Comparison of ENCODE assay signal across 36 cellular contexts in the genomic region with DNA sequence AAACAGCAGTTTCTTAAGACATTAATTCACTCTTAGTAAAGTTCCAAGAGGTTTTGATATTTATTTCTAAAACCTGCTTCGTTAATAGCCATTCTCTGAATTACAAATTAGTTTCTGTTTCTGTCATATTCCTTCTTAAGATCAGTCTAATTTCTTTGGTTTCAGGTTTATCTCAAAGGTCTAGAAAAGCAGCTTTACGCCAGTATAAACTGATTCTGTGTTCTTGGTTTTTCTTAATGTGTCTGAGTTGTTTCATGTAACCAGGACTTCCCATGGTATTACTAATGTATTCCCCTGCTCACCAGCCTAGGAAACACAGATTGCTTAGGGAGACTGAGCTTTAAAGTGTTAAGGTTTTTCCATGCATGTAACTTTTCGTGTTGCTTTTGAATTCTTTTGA. TPM values are rescaled to one million over a fixed set of nuclear protein-coding genes. Genes with fewer than 3 reads are reported as not detected.
DNase-seq lines count a peak whose midpoint lies in the region; ATAC-seq, FAIRE-seq and TF ChIP-seq lines count a peak whose summit lies in the region.
"Had no signal": no experiment of that assay in that cellular context is flagged by ENCODE, and none has a peak within 500 bp of the region (broad histone marks: within the 10 kb centered on the region; RNA-seq: fewer than 3 reads in every experiment).

No MANE protein-coding gene starts in this region.

- no peaks in the 10 kb centered on the region for H3K79me2 ChIP-seq in mammary epithelial cell (ENCODE audit: insufficient read depth, low read length)

- BruUV-seq in mammary epithelial cell (replicated peaks; lab: Mats Ljungman, UMichigan) = no TSS peak
- no TSS peak for BruUV-seq in MCF 10A (replicated peaks; lab: Mats Ljungman, UMichigan)

- H2AFZ ChIP-seq in mammary epithelial cell (ENCODE audit: low read depth, low read length) = peak overlapping the region; percentile 4

- H3K4me1 Mint-ChIP-seq in MCF 10A (ENCODE audit: insufficient read depth, unreplicated experiment) = no peaks in the 10 kb centered on the region
- H3K4me1 Mint-ChIP-seq: activated CD4-positive, alpha-beta T cell treated with anti-CD3 and anti-CD28 coated beads, Interleukin-2, amount 10 ng/mL, durations not matched to agents 24 days and 14 days; activated naive CD8-positive, alpha-beta T cell treated with anti-CD3 and anti-CD28 coated beads, Interleukin-2, amount 10 ng/mL, durations not matched to agents 7 days and 5 days had no signal

- H3K9ac ChIP-seq in mammary epithelial cell (ENCODE audit: insufficient read depth, low read length) = no peak overlapping the region

- no peaks in the 10 kb centered on the region for H3K9me3 ChIP-seq in mammary epithelial cell (replicated peaks; ENCODE audit: insufficient read depth, low read length)
- H3K9me3 ChIP-seq in thoracic aorta = no peaks in the 10 kb centered on the region
- H3K9me3 ChIP-seq: left ventricle myocardium inferior had no signal

- intact Hi-C loops in mammary epithelial cell (cut with micrococcal nuclease) (no loop called here), MCF 10A (cut with micrococcal nuclease) (no loop called here)

- no peaks in the 10 kb centered on the region for H4K20me1 ChIP-seq in mammary epithelial cell (ENCODE audit: insufficient read depth, low read length)

- dilution Hi-C loops in mammary epithelial cell (cut with HindIII; ENCODE audit: low sequenced_read_pairs) = no loop called here

- H3K4me3 ChIP-seq in mammary epithelial cell (replicated peaks in 1 of 3; ENCODE audit: insufficient read depth in 1 of 3, low read depth in 2 of 3, low read length in 3 of 3) (no peak overlapping the region), bronchial epithelial cell (ENCODE audit: low read depth, low read length) (no peak overlapping the region), thoracic aorta (no peak overlapping the region)
- H3K4me3 ChIP-seq: left ventricle myocardium inferior, MG63, SJCRH30 had no signal

- TF ChIP-seq CTCF in mammary epithelial cell (conservative IDR thresholded peaks at IDR 0.05 in 1 of 2, IDR thresholded peaks at IDR 0.05 in 1 of 2; ENCODE audit: extremely low read depth in 1 of 2, insufficient read depth in 1 of 2, low read depth in 1 of 2, low read length in 2 of 2) = no peak
- TF ChIP-seq CTCF in MCF 10A (IDR thresholded peaks at IDR 0.05; ENCODE audit: unreplicated experiment) = no peak
- TF ChIP-seq CTCF in bronchial epithelial cell (IDR thresholded peaks at IDR 0.05; ENCODE audit: insufficient read depth, low read length, severe bottlenecking) = no peak
- no peak for TF ChIP-seq CTCF in thoracic aorta (IDR thresholded peaks at IDR 0.05)

- H3K4me1 ChIP-seq in mammary epithelial cell (ENCODE audit: insufficient read depth, low read length) = peaks cover 27% of the 10 kb centered on the region
- peaks cover 6 to 15% of the 10 kb centered on the region in 2 donors for H3K4me1 ChIP-seq in thoracic aorta (ENCODE audit: control insufficient read depth in 1 of 2, low read depth in 2 of 2)
- H3K4me1 ChIP-seq: left ventricle myocardium inferior had no signal

- peak; percentile 79 for FAIRE-seq in GM19239 (lab: Jason Lieb, UNC)
- no peak for FAIRE-seq in bronchial epithelial cell (lab: Jason Lieb, UNC)
- FAIRE-seq: astrocyte, G401.6, H54, islet of Langerhans had no signal

- in situ Hi-C loops in mammary epithelial cell (cut with MboI; ENCODE audit: low sequenced_read_pairs in 2 of 2) = no loop called here

- no peaks in the 10 kb centered on the region for H3K36me3 ChIP-seq in mammary epithelial cell (ENCODE audit: insufficient read depth, low read length)
- H3K36me3 ChIP-seq in bronchial epithelial cell (ENCODE audit: control insufficient read depth, insufficient read depth, low read length) = no peaks in the 10 kb centered on the region
- H3K36me3 ChIP-seq in thoracic aorta = no peaks in the 10 kb centered on the region
- H3K36me3 ChIP-seq: left ventricle myocardium inferior, MG63, SJCRH30 had no signal

- no peaks in the 10 kb centered on the region for H3K9me3 Mint-ChIP-seq in MCF 10A (ENCODE audit: unreplicated experiment)
- H3K9me3 Mint-ChIP-seq: activated CD4-positive, alpha-beta T cell treated with anti-CD3 and anti-CD28 coated beads, Interleukin-2, amount 10 ng/mL, durations not matched to agents 24 days and 14 days had no signal

- 37% methylated on average over 3 of the region's 3 CpGs for WGBS in mammary epithelial cell (ENCODE audit: low coverage, missing lambda C conversion rate)

- ATAC-seq in thoracic aorta (ENCODE audit: insufficient number of reproducible peaks, low FRiP score, low read depth) = no peak
- ATAC-seq: right cardiac atrium had no signal

- POLR2A ChIA-PET in MCF 10A (lab: Yijun Ruan, JAX) = interaction anchor here (2.8 to 3.1 kb wide), 2 partner anchors 28 to 74 kb away, joined by 16 to 20 read pairs; a partner anchor contains a TSS

- no peaks in the 10 kb centered on the region for H3K27me3 Mint-ChIP-seq in MCF 10A (ENCODE audit: insufficient read depth, unreplicated experiment)
- H3K27me3 Mint-ChIP-seq: activated CD4-positive, alpha-beta T cell treated with anti-CD3 and anti-CD28 coated beads, Interleukin-2, amount 10 ng/mL, durations not matched to agents 24 days and 14 days had no signal

- H3K27ac Mint-ChIP-seq in MCF 10A (ENCODE audit: low read depth, unreplicated experiment) = no peak overlapping the region
- H3K27ac Mint-ChIP-seq: activated CD4-positive, alpha-beta T cell treated with anti-CD3 and anti-CD28 coated beads, Interleukin-2, amount 10 ng/mL, durations not matched to agents 24 days and 14 days; activated naive CD8-positive, alpha-beta T cell treated with anti-CD3 and anti-CD28 coated beads, Interleukin-2, amount 10 ng/mL, durations not matched to agents 7 days and 5 days had no signal

- no peak overlapping the region for H3K4me3 Mint-ChIP-seq in MCF 10A (ENCODE audit: unreplicated experiment)
- H3K4me3 Mint-ChIP-seq: activated CD4-positive, alpha-beta T cell treated with anti-CD3 and anti-CD28 coated beads, Interleukin-2, amount 10 ng/mL, durations not matched to agents 24 days and 14 days; activated naive CD8-positive, alpha-beta T cell treated with anti-CD3 and anti-CD28 coated beads, Interleukin-2, amount 10 ng/mL, durations not matched to agents 7 days and 5 days had no signal

- H3K36me3 Mint-ChIP-seq in MCF 10A (ENCODE audit: insufficient read depth, unreplicated experiment) = no peaks in the 10 kb centered on the region

- DNase-seq in mammary epithelial cell (no peak), MCF 10A (ENCODE audit: unreplicated experiment) (no peak), GM19239 (ENCODE audit: insufficient read length, low spot score) (no peak), bronchial epithelial cell (ENCODE audit: low read depth) (peak; percentile 35), thoracic aorta (ENCODE audit: low spot score) (no peak), germinal center (ENCODE audit: low spot score) (no peak), hippocampal formation (lab: John Stamatoyannopoulos, UW) (no peak), NCI-H187 (lab: John Stamatoyannopoulos, UW) (no peak)
- DNase-seq: activated CD4-positive, alpha-beta T cell treated with anti-CD3 and anti-CD28 coated beads, Interleukin-2, amount 10 ng/mL, durations not matched to agents 24 days and 14 days; COR-L47; cortex of kidney; DMS53; effector memory CD4-positive, alpha-beta T cell; KG1; left ventricle myocardium inferior; MG63; NCI-H1105; NCI-H187 treated with DMSO at 0.1 percent for 48 hours; NCI-H2171; NCI-H510A treated with DMSO at 0.1 percent for 48 hours; right cardiac atrium; SJCRH30; stimulated activated CD4-positive, alpha-beta T cell treated with anti-CD3 and anti-CD28 coated beads, Interleukin-2, amount 100 ng/mL, for 24 hours; stimulated activated CD8-positive, alpha-beta memory T cell treated with anti-CD3 and anti-CD28 coated beads, Interleukin-4, amount 100 ng/mL, for 48 hours; T-helper 9 cell had no signal

- H3K27me3 ChIP-seq in mammary epithelial cell (ENCODE audit: insufficient read depth, low read length) (no peaks in the 10 kb centered on the region), bronchial epithelial cell (ENCODE audit: control insufficient read depth, insufficient read depth, low read length) (no peaks in the 10 kb centered on the region), thoracic aorta (replicated peaks; ENCODE audit: insufficient read depth) (no peaks in the 10 kb centered on the region)
- H3K27me3 ChIP-seq: MG63, SJCRH30 had no signal

- no peak overlapping the region for H3K27ac ChIP-seq in mammary epithelial cell (ENCODE audit: insufficient read depth, low read depth, low read length)
- H3K27ac ChIP-seq in thoracic aorta = peak overlapping the region; percentile 44 to 67
- H3K27ac ChIP-seq: left ventricle myocardium inferior, SJCRH30 had no signal

- CTCF ChIA-PET in mammary epithelial cell (lab: Charles Lee; ENCODE audit: low non-redundant PET) (interaction anchor here (0.7 kb wide), 1 partner anchor 141 kb away, joined by 5 read pairs; no protein-coding TSS in a partner anchor), MCF 10A (lab: Yijun Ruan, JAX) (interaction anchor here (0.9 to 6.2 kb wide), 5 partner anchors 11 to 85 kb away, joined by 3 to 50 read pairs (median 6); a partner anchor contains a TSS)

- no peak overlapping the region for H3K4me2 ChIP-seq in mammary epithelial cell (ENCODE audit: insufficient read depth, low read depth, low read length)

RNA-seq across cellular contexts. Expression of a gene that starts 6.8 kb away (rescaled TPM):
- total RNA-seq in mammary epithelial cell (under 1 TPM in 1 of 2 donors, not detected in 1; 0.24 TPM), MCF 10A (2022) (not detected in 2 replicates), bronchial epithelial cell (not detected in 2 replicates), thoracic aorta (not detected)
- 0.08 TPM for polyA plus RNA-seq in mammary epithelial cell
- not detected for polyA minus RNA-seq in mammary epithelial cell
- total RNA-seq: activated CD4-positive, alpha-beta T cell treated with anti-CD3 and anti-CD28 coated beads, Interleukin-2, amount 10 ng/mL, durations not matched to agents 24 days and 14 days; astrocyte; cardiac septum; epithelial cell of proximal tubule; left ventricle myocardium inferior; right cardiac atrium had no signal
- polyA plus RNA-seq: AG04450, BJ, right cardiac atrium had no signal

RNA-seq across cellular contexts. Expression of a gene that starts 17.1 kb away (rescaled TPM):
- total RNA-seq in mammary epithelial cell (1 to 10 TPM in 1 of 2 donors, under 1 TPM in 1; 0.17 to 1.1 TPM), MCF 10A (2022) (not detected in 2 replicates), bronchial epithelial cell (17.9 and 73.4 TPM in 2 replicates), thoracic aorta (not detected)
- 0.65 TPM for polyA plus RNA-seq in mammary epithelial cell
- not detected for polyA minus RNA-seq in mammary epithelial cell
- total RNA-seq: activated CD4-positive, alpha-beta T cell treated with anti-CD3 and anti-CD28 coated beads, Interleukin-2, amount 10 ng/mL, durations not matched to agents 24 days and 14 days; activated naive CD8-positive, alpha-beta T cell treated with anti-CD3 and anti-CD28 coated beads, Interleukin-2, amount 10 ng/mL, durations not matched to agents 7 days and 5 days; astrocyte; cardiac septum; epithelial cell of proximal tubule; left ventricle myocardium inferior; myocyte; right cardiac atrium; RPMI7951; SJCRH30 had no signal
- polyA plus RNA-seq: AG04450, BJ, right cardiac atrium had no signal

RNA-seq across cellular contexts. Expression of a gene that starts 17.7 kb away (rescaled TPM):
- total RNA-seq in mammary epithelial cell = not detected
- polyA plus RNA-seq in mammary epithelial cell = not detected
- not detected for polyA minus RNA-seq in mammary epithelial cell
- total RNA-seq in MCF 10A (2022) = not detected in 2 replicates
- total RNA-seq in bronchial epithelial cell = not detected in 2 replicates
- not detected for total RNA-seq in thoracic aorta
- total RNA-seq: activated CD4-positive, alpha-beta T cell treated with anti-CD3 and anti-CD28 coated beads, Interleukin-2, amount 10 ng/mL, durations not matched to agents 24 days and 14 days; activated naive CD8-positive, alpha-beta T cell treated with anti-CD3 and anti-CD28 coated beads, Interleukin-2, amount 10 ng/mL, durations not matched to agents 7 days and 5 days; astrocyte; cardiac septum; epithelial cell of proximal tubule; myocyte; right cardiac atrium; RPMI7951; SJCRH30 had no signal
- polyA plus RNA-seq: AG04450, BJ, right cardiac atrium had no signal

RNA-seq across cellular contexts. Expression of a gene that starts 27.6 kb away (rescaled TPM):
- 10 to 100 TPM in 1 of 2 donors, 1 to 10 TPM in 1; 4.2 to 13.4 TPM for total RNA-seq in mammary epithelial cell
- polyA plus RNA-seq in mammary epithelial cell = 4.8 TPM
- polyA minus RNA-seq in mammary epithelial cell = not detected
- total RNA-seq in MCF 10A (2022) = 3.6 and 6.9 TPM in 2 replicates
- 14.2 and 22.3 TPM in 2 replicates for total RNA-seq in bronchial epithelial cell
- 1 to 10 TPM; 5.7 to 6.1 TPM for total RNA-seq in thoracic aorta

RNA-seq across cellular contexts. Expression of a gene that starts 50.6 kb away (rescaled TPM):
- total RNA-seq in mammary epithelial cell (100 to 1,000 TPM; 144 to 163 TPM), MCF 10A (2022) (158 and 223 TPM in 2 replicates), bronchial epithelial cell (242 and 252 TPM in 2 replicates), thoracic aorta (100 to 1,000 TPM; 240 to 252 TPM)
- 125 TPM for polyA plus RNA-seq in mammary epithelial cell
- 72.1 TPM for polyA minus RNA-seq in mammary epithelial cell
